16 cellular contexts compared by ENCODE assay signal in genomic region chr6:128554302-128554701, GRCh38. TPM values are rescaled to one million over a fixed set of nuclear protein-coding genes. Genes with fewer than 3 reads are reported as not detected.
DNase-seq lines count a peak whose midpoint lies in the region; ATAC-seq, FAIRE-seq and TF ChIP-seq lines count a peak whose summit lies in the region.
"Had no signal": no experiment of that assay in that cellular context is flagged by ENCODE, and none has a peak within 500 bp of the region (broad histone marks: within the 10 kb centered on the region; RNA-seq: fewer than 3 reads in every experiment).

No MANE protein-coding gene starts in this region.

- H3K27ac Mint-ChIP-seq in chondrocyte (ENCODE audit: unreplicated experiment), result no peak overlapping the region
- H3K27ac Mint-ChIP-seq: CD4-positive, CD25-positive, alpha-beta regulatory T cell; naive thymus-derived CD4-positive, alpha-beta T cell; stimulated activated naive CD8-positive, alpha-beta T cell treated with anti-CD3 and anti-CD28 coated beads, Interleukin-15, Interleukin-2, amounts not matched to agents 100 ng/mL and 50 ng/mL, for 24 hours had no signal

- DNase-seq in A673 (ENCODE audit: low spot score) (peak; percentile 61), LHCN-M2 (ENCODE audit: low read depth) (peak; percentile 53), chondrocyte (ENCODE audit: low spot score) (no peak), HepG2 (ENCODE audit: low spot score) (peak; percentile 13), left lung (no peak), gastrocnemius medialis (no peak), activated gamma-delta T cell (lab: John Stamatoyannopoulos, UW) (no peak)
- DNase-seq in stimulated activated CD4-positive, alpha-beta T cell treated with anti-CD3 and anti-CD28 coated beads, Interleukin-2, amount 100 ng/mL, for 48 hours, result no peak
- DNase-seq: activated CD4-positive, alpha-beta T cell treated with anti-CD3 and anti-CD28 coated beads for 1 hour; activated effector memory CD4-positive, alpha-beta T cell treated with anti-CD3 and anti-CD28 coated beads, Interleukin-2, amount 50 U/mL, for 16 hours; CD4-positive, CD25-positive, alpha-beta regulatory T cell; GOT3; naive thymus-derived CD4-positive, alpha-beta T cell; NCI-H345 had no signal

- intact Hi-C loops in A673 (cut with micrococcal nuclease; ENCODE audit: unreplicated experiment) (no loop called here), HepG2 (cut with micrococcal nuclease; ENCODE audit: unreplicated experiment) (loop anchor here (1.0 kb wide), 2 partner anchors 699 to 817 kb away; no protein-coding TSS in a partner anchor), left lung (cut with DNase I) (no loop called here), gastrocnemius medialis (cut with DNase I; ENCODE audit: low total_unique reads) (no loop called here)

- H3K27me3 ChIP-seq in A673 (replicated peaks; ENCODE audit: insufficient read depth, low read depth, low read length, poor library complexity) (no peaks in the 10 kb centered on the region), HepG2 (ENCODE audit: control insufficient read depth in 1 of 2, insufficient read depth in 2 of 2, low read length in 2 of 2) (peaks cover 0 to 9% of the 10 kb centered on the region in 2 experiments; a peak in 2 of 5 replicates), left lung (no peaks in the 10 kb centered on the region), gastrocnemius medialis (no peaks in the 10 kb centered on the region)

- H3K4me1 Mint-ChIP-seq in chondrocyte (ENCODE audit: low read depth), result no peaks in the 10 kb centered on the region
- H3K4me1 Mint-ChIP-seq: CD4-positive, CD25-positive, alpha-beta regulatory T cell; naive thymus-derived CD4-positive, alpha-beta T cell had no signal

- no peaks in the 10 kb centered on the region for H4K20me1 ChIP-seq in HepG2 (ENCODE audit: insufficient read depth, low read length)

- no peak overlapping the region for H3K9ac ChIP-seq in HepG2 (ENCODE audit: insufficient read depth, low read depth, low read length)

- H3K79me2 ChIP-seq in HepG2 (ENCODE audit: insufficient read depth, low read length), result no peaks in the 10 kb centered on the region

- H3K27ac ChIP-seq in A673 (ENCODE audit: low read depth, low read length, poor library complexity, severe bottlenecking) (no peak overlapping the region), HepG2 (ENCODE audit: extremely low read length, insufficient read depth, low read length) (no peak overlapping the region), left lung (no peak overlapping the region), gastrocnemius medialis (no peak overlapping the region)
- H3K27ac ChIP-seq: SK-N-MC had no signal

- in situ Hi-C loops in HepG2 (cut with HindIII; ENCODE audit: extremely low pct_ligation_motif_present, low pct_unique_long_range_greater_than_20kb) (no loop called here), gastrocnemius medialis (cut with MboI; ENCODE audit: low sequenced_read_pairs in 4 of 4) (no loop called here)

- POLR2A ChIA-PET in A673 (lab: Charles Lee; ENCODE audit: low non-redundant PET) (no interaction called here), HepG2 (lab: Yijun Ruan, JAX) (no interaction called here)

- CTCF ChIA-PET in A673 (lab: Charles Lee) (interaction anchor here (0.6 kb wide), 1 partner anchor 91 kb away, joined by 6 read pairs; no protein-coding TSS in a partner anchor), HepG2 (lab: Yijun Ruan, JAX; ENCODE audit: low intra/inter-chr PET ratio, low total read pairs) (no interaction called here)

- H3K36me3 Mint-ChIP-seq in chondrocyte (ENCODE audit: low read depth), result no peaks in the 10 kb centered on the region
- H3K36me3 Mint-ChIP-seq: CD4-positive, CD25-positive, alpha-beta regulatory T cell; naive thymus-derived CD4-positive, alpha-beta T cell had no signal

- no peak overlapping the region for H3K4me2 ChIP-seq in HepG2 (ENCODE audit: low read depth, low read length)

- H3K4me3 ChIP-seq in A673 (ENCODE audit: low read depth, low read length, poor library complexity, severe bottlenecking), result no peak overlapping the region
- no peak overlapping the region for H3K4me3 ChIP-seq in HepG2 (replicated peaks in 1 of 3; ENCODE audit: insufficient read depth in 1 of 3, low read depth in 2 of 3, low read length in 3 of 3)
- no peak overlapping the region for H3K4me3 ChIP-seq in left lung
- no peak overlapping the region for H3K4me3 ChIP-seq in gastrocnemius medialis
- H3K4me3 ChIP-seq: SK-N-MC had no signal

- 18% methylated on average over 2 of the region's 2 CpGs for WGBS in HepG2 (ENCODE audit: low lambda C conversion rate)

- H3K4me3 Mint-ChIP-seq in chondrocyte (ENCODE audit: unreplicated experiment), result no peak overlapping the region
- H3K4me3 Mint-ChIP-seq: CD4-positive, CD25-positive, alpha-beta regulatory T cell; naive thymus-derived CD4-positive, alpha-beta T cell; stimulated activated naive CD8-positive, alpha-beta T cell treated with anti-CD3 and anti-CD28 coated beads, Interleukin-15, Interleukin-2, amounts not matched to agents 100 ng/mL and 50 ng/mL, for 24 hours had no signal

- peak; percentile 56 for TF ChIP-seq CTCF in A673 (conservative IDR thresholded peaks at IDR 0.05; ENCODE audit: low read depth, low read length)
- TF ChIP-seq CTCF in chondrocyte (IDR thresholded peaks at IDR 0.05), result peak; percentile 67
- TF ChIP-seq CTCF in HepG2 (CRISPR knock-in tag; IDR thresholded peaks at IDR 0.05), result peak; percentile 39; the same call in 1 of the 2 replicates
- TF ChIP-seq CTCF in left lung (IDR thresholded peaks at IDR 0.05), result no peak
- peak in 2 of 5 experiments; percentile 31 to 36 for TF ChIP-seq CTCF in gastrocnemius medialis (IDR thresholded peaks at IDR 0.05 in 4 of 5, conservative IDR thresholded peaks at IDR 0.05 in 1 of 5)

- no peak for FAIRE-seq in HepG2 (lab: Jason Lieb, UNC)

- BruUV-seq in A673 (replicated peaks; lab: Mats Ljungman, UMichigan), result no TSS peak
- BruUV-seq in HepG2 (replicated peaks; lab: Mats Ljungman, UMichigan), result no TSS peak

- peaks cover 2% of the 10 kb centered on the region for H3K27me3 Mint-ChIP-seq in chondrocyte (ENCODE audit: low read depth)
- H3K27me3 Mint-ChIP-seq: stimulated activated naive CD8-positive, alpha-beta T cell treated with anti-CD3 and anti-CD28 coated beads, Interleukin-15, Interleukin-2, amounts not matched to agents 100 ng/mL and 50 ng/mL, for 24 hours had no signal

- H3K9me3 ChIP-seq in A673 (ENCODE audit: low read depth, low read length, poor library complexity, severe bottlenecking) (no peaks in the 10 kb centered on the region), HepG2 (ENCODE audit: low read length) (no peaks in the 10 kb centered on the region), left lung (no peaks in the 10 kb centered on the region), gastrocnemius medialis (no peaks in the 10 kb centered on the region)

- H3K36me3 ChIP-seq in A673 (ENCODE audit: insufficient read depth, low read length, poor library complexity, severe bottlenecking) (no peaks in the 10 kb centered on the region), HepG2 (replicated peaks in 1 of 2; ENCODE audit: control insufficient read depth in 1 of 2, insufficient read depth in 2 of 2, low read length in 2 of 2) (no peaks in the 10 kb centered on the region), left lung (no peaks in the 10 kb centered on the region), gastrocnemius medialis (no peaks in the 10 kb centered on the region)

- H3K9me3 Mint-ChIP-seq in chondrocyte (ENCODE audit: low read depth), result no peaks in the 10 kb centered on the region
- H3K9me3 Mint-ChIP-seq: CD4-positive, CD25-positive, alpha-beta regulatory T cell; naive thymus-derived CD4-positive, alpha-beta T cell; stimulated activated naive CD8-positive, alpha-beta T cell treated with anti-CD3 and anti-CD28 coated beads, Interleukin-15, Interleukin-2, amounts not matched to agents 100 ng/mL and 50 ng/mL, for 24 hours had no signal

- no peak for TF ChIP-seq POLR2A in HepG2 (IDR thresholded peaks at IDR 0.05; ENCODE audit: insufficient read depth in 1 of 2, low read depth in 2 of 2, low read length in 2 of 2)
- no peak for TF ChIP-seq POLR2A in gastrocnemius medialis (IDR thresholded peaks at IDR 0.05)

- ATAC-seq in HepG2 (peak; percentile 54; the same call in 2 of the 3 replicates), left lung (no peak), gastrocnemius medialis (no peak)
- ATAC-seq: naive thymus-derived CD4-positive, alpha-beta T cell had no signal

- no peak overlapping the region for H2AFZ ChIP-seq in HepG2 (ENCODE audit: low read length)

- H3K4me1 ChIP-seq in A673 (ENCODE audit: insufficient read depth, low read length, poor library complexity, severe bottlenecking) (no peaks in the 10 kb centered on the region), HepG2 (ENCODE audit: insufficient read depth, low read length) (no peaks in the 10 kb centered on the region), left lung (no peaks in the 10 kb centered on the region), gastrocnemius medialis (no peaks in the 10 kb centered on the region)

- no peak for TF ChIP-seq RAD21 in HepG2 (CRISPR knock-in tag; IDR thresholded peaks at IDR 0.05)

- TF ChIP-seq EP300 in HepG2 (IDR thresholded peaks at IDR 0.05; ENCODE audit: low read depth in 2 of 2, low read length in 2 of 2) (no peak), HepG2 (CRISPR knock-in tag; IDR thresholded peaks at IDR 0.05; ENCODE audit: borderline replicate concordance) (no peak)

RNA-seq across cellular contexts. Expression of gene PTPRK, which starts 33.9 kb away (rescaled TPM):
- total RNA-seq in A673 (2021) (77.3 and 97.5 TPM in 2 replicates), LHCN-M2 (2014; rRNA removed) (41.7 and 50.9 TPM in 2 replicates), chondrocyte (63.3 to 69.9 TPM (median 67.0 TPM) in 3 replicates), HepG2 (2016; rRNA removed; fragmentation: Illumina TruSeq; extraction: Trizol) (52.4 and 98.3 TPM in 2 replicates), left lung (10 to 100 TPM; 57.0 to 57.1 TPM), gastrocnemius medialis (10 to 100 TPM in 2 of 4 donors, 1 to 10 TPM in 2; 7.3 to 22.9 (median 13.0) TPM)
- 23.2 TPM for polyA plus RNA-seq in LHCN-M2 (2012)
- 29.7 and 32.9 TPM in 2 replicates for total RNA-seq in HepG2 (2016; cell fraction: cytosol; rRNA removed; fragmentation: Illumina TruSeq; extraction: Trizol; ENCODE audit: low read depth)
- total RNA-seq in HepG2 (2016; cell fraction: insoluble cytoplasmic fraction; rRNA removed; fragmentation: Illumina TruSeq; extraction: Trizol), result 47.0 and 86.4 TPM in 2 replicates
- total RNA-seq in HepG2 (2016; cell fraction: membrane; rRNA removed; fragmentation: Illumina TruSeq; extraction: Trizol), result 36.9 and 39.5 TPM in 2 replicates
- 243 and 259 TPM in 2 replicates for total RNA-seq in HepG2 (2016; cell fraction: nucleus; rRNA removed; fragmentation: Illumina TruSeq; extraction: Trizol)
- polyA plus RNA-seq in HepG2 (2011; rRNA removed), result 40.0 and 43.6 TPM in 2 replicates
- polyA plus RNA-seq in HepG2 (2011; cell fraction: cytosol; rRNA removed), result 26.4 and 36.1 TPM in 2 replicates
- 57.3 and 62.4 TPM in 2 replicates for polyA plus RNA-seq in HepG2 (2011; cell fraction: nucleus; rRNA removed)
- 74.2 and 81.5 TPM in 2 replicates for polyA plus RNA-seq in HepG2 (2012)
- polyA plus RNA-seq in HepG2 (2016; cell fraction: cytosol; fragmentation: Illumina TruSeq; extraction: Trizol; ENCODE audit: low read depth), result 14.1 and 16.7 TPM in 2 replicates
- polyA plus RNA-seq in HepG2 (2016; cell fraction: insoluble cytoplasmic fraction; fragmentation: Illumina TruSeq; extraction: Trizol; ENCODE audit: low read depth), result 36.4 and 38.2 TPM in 2 replicates
- polyA plus RNA-seq in HepG2 (2016; cell fraction: membrane; fragmentation: Illumina TruSeq; extraction: Trizol; ENCODE audit: low read depth), result 17.6 and 19.0 TPM in 2 replicates
- polyA plus RNA-seq in HepG2 (2016; cell fraction: nucleus; fragmentation: Illumina TruSeq; extraction: Trizol; ENCODE audit: insufficient read depth, low read depth), result 68.4 and 81.3 TPM in 2 replicates
- 19.5 and 154 TPM in 2 replicates for polyA minus RNA-seq in HepG2 (2011; rRNA and poly(A)+ RNA removed; ENCODE audit: low replicate concordance)
- polyA minus RNA-seq in HepG2 (2011; cell fraction: cytosol; rRNA and poly(A)+ RNA removed), result 69.6 and 97.5 TPM in 2 replicates
- polyA minus RNA-seq in HepG2 (2011; cell fraction: nucleus; rRNA and poly(A)+ RNA removed), result 726 and 816 TPM in 2 replicates

Comparison
In these comparisons a context has a peak if more than half of its experiments do, and no peak if none do; other contexts are left out.
1. DNase-seq: peak in A673 (single experiment), LHCN-M2 (single experiment) and HepG2 (single experiment); none in chondrocyte (single experiment), stimulated activated CD4-positive, alpha-beta T cell treated with anti-CD3 and anti-CD28 coated beads, Interleukin-2, amount 100 ng/mL, for 48 hours (0 of 2), left lung (0 of 2), gastrocnemius medialis (0 of 2) and activated gamma-delta T cell (single experiment).
2. CTCF ChIP-seq: peak in A673 (single experiment), chondrocyte (single experiment) and HepG2 (single experiment); none in left lung (0 of 2).